In genomic region chr3:168248383-168249047, GRCh38 we compare ENCODE assay signal across 8 cellular contexts.
DNase-seq lines count a peak whose midpoint lies in the region; ATAC-seq and TF ChIP-seq lines count a peak whose summit lies in the region.

No MANE protein-coding gene starts in this region.

- peaks cover 39% of the 10 kb centered on the region for H3F3A ChIP-seq in neural progenitor cell (ENCODE audit: low read depth)

- H3K27me3 Mint-ChIP-seq in activated T-cell treated with anti-CD3 and anti-CD28 coated beads, Interleukin-2, amount 50 U/mL, for 72 hours (ENCODE audit: low read depth) = peaks cover 55% of the 10 kb centered on the region
- H3K27me3 Mint-ChIP-seq in neural progenitor cell (ENCODE audit: insufficient read depth, low read depth) = no peaks in the 10 kb centered on the region

- TF ChIP-seq CTCF in fibroblast of villous mesenchyme (IDR thresholded peaks at IDR 0.05; ENCODE audit: insufficient read depth, low read depth, low read length) (no peak), neural progenitor cell (IDR thresholded peaks at IDR 0.05) (no peak), omental fat pad (IDR thresholded peaks at IDR 0.05) (no peak)

- peaks cover 18% of the 10 kb centered on the region for H3K4me1 Mint-ChIP-seq in activated T-cell treated with anti-CD3 and anti-CD28 coated beads, Interleukin-2, amount 50 U/mL, for 72 hours (ENCODE audit: low read depth)
- H3K4me1 Mint-ChIP-seq in neural progenitor cell = peaks cover 28% of the 10 kb centered on the region

- H3K27ac Mint-ChIP-seq in activated T-cell treated with anti-CD3 and anti-CD28 coated beads, Interleukin-2, amount 50 U/mL, for 72 hours = no peak overlapping the region
- peak overlapping the region; percentile 84 for H3K27ac Mint-ChIP-seq in neural progenitor cell

- peak overlapping the region; percentile 73 for H3K4me3 Mint-ChIP-seq in activated T-cell treated with anti-CD3 and anti-CD28 coated beads, Interleukin-2, amount 50 U/mL, for 72 hours
- peak overlapping the region; percentile 99 for H3K4me3 Mint-ChIP-seq in neural progenitor cell

- no peak overlapping the region for H3K9ac ChIP-seq in SK-N-MC (ENCODE audit: insufficient read length)
- H3K9ac ChIP-seq in neural progenitor cell = no peak overlapping the region

- H3K27ac ChIP-seq in SK-N-MC (no peak overlapping the region), neural progenitor cell (peak overlapping the region; percentile 91)

- no peaks in the 10 kb centered on the region for H4K20me1 ChIP-seq in neural progenitor cell (ENCODE audit: low read depth)

- peaks cover 15% of the 10 kb centered on the region for H3K27me3 ChIP-seq in neural progenitor cell

- no peaks in the 10 kb centered on the region for H3K9me3 Mint-ChIP-seq in activated T-cell treated with anti-CD3 and anti-CD28 coated beads, Interleukin-2, amount 50 U/mL, for 72 hours
- H3K9me3 Mint-ChIP-seq in neural progenitor cell = peaks cover 9% of the 10 kb centered on the region

- no peaks in the 10 kb centered on the region for H3K9me3 ChIP-seq in SK-N-MC (ENCODE audit: low read depth, low read length)
- no peaks in the 10 kb centered on the region for H3K9me3 ChIP-seq in neural progenitor cell (ENCODE audit: low read depth)

- H3K4me3 ChIP-seq in SK-N-MC (peak overlapping the region; percentile 78), fibroblast of villous mesenchyme (ENCODE audit: low read depth, low read length) (peak overlapping the region; percentile 58), neural progenitor cell (peak overlapping the region; percentile 86)

- no peaks in the 10 kb centered on the region for H3K36me3 Mint-ChIP-seq in activated T-cell treated with anti-CD3 and anti-CD28 coated beads, Interleukin-2, amount 50 U/mL, for 72 hours (ENCODE audit: insufficient read depth in 2 of 2)
- peaks cover 14% of the 10 kb centered on the region for H3K36me3 Mint-ChIP-seq in neural progenitor cell

- H3K4me2 ChIP-seq in neural progenitor cell = peak overlapping the region; percentile 94

- no peak for DNase-seq in activated T-cell treated with anti-CD3 and anti-CD28 coated beads, Interleukin-2, amount 50 U/mL, for 72 hours
- DNase-seq in activated T-cell treated with anti-CD3 and anti-CD28 coated beads for 4 hours (no peak), SK-N-MC (ENCODE audit: low read depth, low spot score) (no peak), fibroblast of villous mesenchyme (ENCODE audit: low read depth) (peak; percentile 34), neural progenitor cell (ENCODE audit: low spot score) (peak; percentile 83), omental fat pad (ENCODE audit: low spot score) (no peak)
- DNase-seq in NK-92 treated with Interleukin-12 subunit alpha and Interleukin-12 subunit beta, amount 100 ng/mL, for 24 hours (lab: John Stamatoyannopoulos, UW) = no peak

- H3K79me2 ChIP-seq in neural progenitor cell (ENCODE audit: low read depth) = peaks cover 18% of the 10 kb centered on the region

- H2AFZ ChIP-seq in neural progenitor cell (replicated peaks) = peak overlapping the region; percentile 97

- peaks cover 10% of the 10 kb centered on the region for H3K4me1 ChIP-seq in neural progenitor cell

- ATAC-seq in activated T-cell treated with anti-CD3 and anti-CD28 coated beads, Interleukin-2, amount 50 U/mL, for 72 hours (replicated peaks in 1 of 2) = no peak
- no peak for ATAC-seq in omental fat pad (ENCODE audit: low FRiP score)
- ATAC-seq in HG02623 (IDR thresholded peaks at IDR 0.05; ENCODE audit: unreplicated experiment) = no peak

- H3K36me3 ChIP-seq in SK-N-MC (ENCODE audit: insufficient read depth, low read length) (no peaks in the 10 kb centered on the region), neural progenitor cell (no peaks in the 10 kb centered on the region)

Comparison
In these comparisons a context has a peak if more than half of its experiments do, and no peak if none do; other contexts are left out.
1. DNase-seq: peak in fibroblast of villous mesenchyme (single experiment) and neural progenitor cell (single experiment); none in activated T-cell treated with anti-CD3 and anti-CD28 coated beads, Interleukin-2, amount 50 U/mL, for 72 hours (0 of 2), activated T-cell treated with anti-CD3 and anti-CD28 coated beads for 4 hours (single experiment), SK-N-MC (single experiment), omental fat pad (single experiment) and NK-92 treated with Interleukin-12 subunit alpha and Interleukin-12 subunit beta, amount 100 ng/mL, for 24 hours (single experiment).
2. Peak in every context shown above with its lines, with median percentiles within 50 percentile points of each other: H3K4me3 ChIP-seq.